Comparison of ENCODE assay signal across 8 cellular contexts in genomic region chr7:32727483-32728411, GRCh38.
DNase-seq lines count a peak whose midpoint lies in the region; ATAC-seq, FAIRE-seq and TF ChIP-seq lines count a peak whose summit lies in the region.
"Not testable (repeated sequence)": the region's sequence is repeated elsewhere in the genome, so short reads cannot be mapped to it uniquely, and the experiment has no call there.

No MANE protein-coding gene starts in this region.

- intact Hi-C loops in left ventricle myocardium inferior (cut with micrococcal nuclease), result not testable (repeated sequence)

- not testable (repeated sequence) for H3K27ac Mint-ChIP-seq in astrocyte (ENCODE audit: unreplicated experiment)

- peak overlapping the region; percentile 82 for H3K4me2 ChIP-seq in astrocyte (ENCODE audit: low read length)
- peak overlapping the region; percentile 78 for H3K4me2 ChIP-seq in osteoblast (ENCODE audit: insufficient read depth, low read length)

- H3K9me3 ChIP-seq in astrocyte (ENCODE audit: insufficient read depth, low read depth, low read length); left ventricle myocardium inferior (replicated peaks); osteoblast (ENCODE audit: low read depth, low read length): not testable (repeated sequence)

- not testable (repeated sequence) for H4K20me1 ChIP-seq in astrocyte (ENCODE audit: insufficient read depth, low read length); osteoblast (ENCODE audit: insufficient read depth, low read length)

- H3K27ac ChIP-seq in astrocyte (ENCODE audit: low read depth, low read length) (peak overlapping the region; percentile 58), left ventricle myocardium inferior (replicated peaks) (peak overlapping the region; percentile 98), osteoblast (ENCODE audit: low read depth, low read length) (peak overlapping the region; percentile 41)

- TF ChIP-seq CTCF in astrocyte (IDR thresholded peaks at IDR 0.05; ENCODE audit: insufficient read depth, low read depth, low read length); left ventricle myocardium inferior (IDR thresholded peaks at IDR 0.05; ENCODE audit: borderline replicate concordance); osteoblast (IDR thresholded peaks at IDR 0.05; ENCODE audit: extremely low read depth, low read depth, low read length): not testable (repeated sequence)

- peak; percentile 81 for DNase-seq in NCI-H1092 treated with DMSO at 0.1 percent for 48 hours (lab: John Stamatoyannopoulos, UW)
- DNase-seq in T-helper 1 cell, result peak in 4 of 5 donors; percentile 3 to 58 (median 14)
- peak; percentile 25 for DNase-seq in astrocyte (ENCODE audit: low read depth)
- peak; percentile 50 for DNase-seq in left ventricle myocardium inferior
- peak; percentile 55 for DNase-seq in osteoblast (ENCODE audit: insufficient read length, low spot score, missing footprints)
- peak; percentile 45 for DNase-seq in ureter (ENCODE audit: low spot score)

- peak; percentile 28 for ATAC-seq in GM18499 (IDR thresholded peaks at IDR 0.05; ENCODE audit: insufficient read depth, unreplicated experiment)
- peak; percentile 38 for ATAC-seq in HG02763 (IDR thresholded peaks at IDR 0.05; ENCODE audit: unreplicated experiment)

- not testable (repeated sequence) for H3K79me2 ChIP-seq in astrocyte (ENCODE audit: insufficient read depth, low read length); osteoblast (ENCODE audit: insufficient read depth, low read length)

- H3K4me3 ChIP-seq in astrocyte (ENCODE audit: insufficient read depth, low read depth, low read length), result peak overlapping the region; percentile 61
- peak overlapping the region; percentile 90 for H3K4me3 ChIP-seq in left ventricle myocardium inferior
- peak overlapping the region; percentile 75 for H3K4me3 ChIP-seq in osteoblast (ENCODE audit: insufficient read depth, low read length)

- H3K4me1 Mint-ChIP-seq in astrocyte (ENCODE audit: low read depth, unreplicated experiment), result not testable (repeated sequence)

- peak overlapping the region; percentile 85 for H2AFZ ChIP-seq in astrocyte (ENCODE audit: low read depth, low read length)
- H2AFZ ChIP-seq in osteoblast (ENCODE audit: low read length), result peak overlapping the region; percentile 81

- not testable (repeated sequence) for H3K4me1 ChIP-seq in astrocyte (ENCODE audit: insufficient read depth, low read length); osteoblast (ENCODE audit: insufficient read depth, low read length)
- peaks cover 17% of the 10 kb centered on the region for H3K4me1 ChIP-seq in left ventricle myocardium inferior

- not testable (repeated sequence) for FAIRE-seq in astrocyte (lab: Jason Lieb, UNC)

- H3K4me3 Mint-ChIP-seq in astrocyte (ENCODE audit: unreplicated experiment), result peak overlapping the region; percentile 86

- not testable (repeated sequence) for H3K36me3 ChIP-seq in astrocyte (ENCODE audit: insufficient read depth, low read length); left ventricle myocardium inferior; osteoblast (ENCODE audit: insufficient read depth, low read length)

- not testable (repeated sequence) for H3K27me3 ChIP-seq in astrocyte (ENCODE audit: insufficient read depth, low read length); left ventricle myocardium inferior (ENCODE audit: low read depth); osteoblast (ENCODE audit: insufficient read depth, low read length)

- H3K9me3 Mint-ChIP-seq in astrocyte (ENCODE audit: unreplicated experiment), result not testable (repeated sequence)

- H3K27me3 Mint-ChIP-seq in astrocyte (ENCODE audit: low read depth, unreplicated experiment), result not testable (repeated sequence)

- not testable (repeated sequence) for H3K36me3 Mint-ChIP-seq in astrocyte (ENCODE audit: low read depth, unreplicated experiment)

- peak overlapping the region; percentile 79 for H3K9ac ChIP-seq in astrocyte (ENCODE audit: low read length)

Comparison
In these comparisons a context has a peak if more than half of its experiments do, and no peak if none do; other contexts are left out.
1. Peak in every context shown above with its lines: DNase-seq, ATAC-seq, H3K4me3 ChIP-seq and H3K27ac ChIP-seq.
2. DNase-seq: peak in every context shown above with its lines; median percentile 81 in NCI-H1092 treated with DMSO at 0.1 percent for 48 hours; 55 in osteoblast; 50 in left ventricle myocardium inferior; 45 in ureter; 25 in astrocyte; 14 in T-helper 1 cell.
3. H3K27ac ChIP-seq: peak in every context shown above with its lines; median percentile 98 in left ventricle myocardium inferior; 58 in astrocyte; 41 in osteoblast.